In genomic region chr16:80027007-80027965, GRCh38 we compare ENCODE assay signal across 8 cellular contexts.
DNase-seq lines count a peak whose midpoint lies in the region; ATAC-seq lines count a peak whose summit lies in the region.
"Had no signal": no experiment of that assay in that cellular context is flagged by ENCODE, and none has a peak within 500 bp of the region (broad histone marks: within the 10 kb centered on the region; RNA-seq: fewer than 3 reads in every experiment).

No MANE protein-coding gene starts in this region.

- ATAC-seq in GM18867 (IDR thresholded peaks at IDR 0.05; ENCODE audit: unreplicated experiment) (peak; percentile 71), HG03354 (IDR thresholded peaks at IDR 0.05; ENCODE audit: poor library complexity, severe bottlenecking, unreplicated experiment) (peak; percentile 84), GM19324 (IDR thresholded peaks at IDR 0.05; ENCODE audit: low FRiP score, unreplicated experiment) (no peak)

- no peaks in the 10 kb centered on the region for H3K9me3 Mint-ChIP-seq in T-helper 1 cell treated with Interleukin-12 subunit alpha and Interleukin-12 subunit beta and Interleukin-4 antibody, amounts not matched to agents 30 μg/mL and 1 μg/mL, for 36 hours

- peak overlapping the region; percentile 27 for H3K4me3 Mint-ChIP-seq in T-helper 1 cell treated with Interleukin-12 subunit alpha and Interleukin-12 subunit beta and Interleukin-4 antibody, amounts not matched to agents 30 μg/mL and 1 μg/mL, for 36 hours
- H3K4me3 Mint-ChIP-seq: dendritic cell treated with granulocyte-macrophage colony-stimulating factor and Interleukin-4, amounts not matched to agents 40 ng/mL and 50 ng/mL, for 4 days had no signal

- H3K27ac Mint-ChIP-seq in T-helper 1 cell treated with Interleukin-12 subunit alpha and Interleukin-12 subunit beta and Interleukin-4 antibody, amounts not matched to agents 30 μg/mL and 1 μg/mL, for 36 hours = peak overlapping the region; percentile 44
- H3K27ac Mint-ChIP-seq: dendritic cell treated with granulocyte-macrophage colony-stimulating factor and Interleukin-4, amounts not matched to agents 40 ng/mL and 50 ng/mL, for 4 days had no signal

- H3K4me1 Mint-ChIP-seq in T-helper 1 cell treated with Interleukin-12 subunit alpha and Interleukin-12 subunit beta and Interleukin-4 antibody, amounts not matched to agents 30 μg/mL and 1 μg/mL, for 36 hours (ENCODE audit: low read depth) = peaks cover 9% of the 10 kb centered on the region

- DNase-seq in astrocyte of the hippocampus (ENCODE audit: low read depth, low spot score) (peak; percentile 91), islet precursor cell (peak; percentile 99)
- DNase-seq in stimulated activated CD4-positive, alpha-beta T cell treated with anti-CD3 and anti-CD28 coated beads, TNF-alpha, amount 100 ng/mL, for 1 hour (ENCODE audit: low read depth in 3 of 3, low spot score in 1 of 3) = peak; percentile 0 to 17 (median 5)

- H3K27me3 Mint-ChIP-seq in T-helper 1 cell treated with Interleukin-12 subunit alpha and Interleukin-12 subunit beta and Interleukin-4 antibody, amounts not matched to agents 30 μg/mL and 1 μg/mL, for 36 hours (ENCODE audit: low read depth) = peaks cover 4% of the 10 kb centered on the region
- H3K27me3 Mint-ChIP-seq: dendritic cell treated with granulocyte-macrophage colony-stimulating factor and Interleukin-4, amounts not matched to agents 40 ng/mL and 50 ng/mL, for 4 days had no signal

- no peaks in the 10 kb centered on the region for H3K36me3 Mint-ChIP-seq in T-helper 1 cell treated with Interleukin-12 subunit alpha and Interleukin-12 subunit beta and Interleukin-4 antibody, amounts not matched to agents 30 μg/mL and 1 μg/mL, for 36 hours (ENCODE audit: low read depth)

Comparison
In these comparisons a context has a peak if more than half of its experiments do, and no peak if none do; other contexts are left out.
1. DNase-seq: peak in every context shown above with its lines; median percentile 99 in islet precursor cell; 91 in astrocyte of the hippocampus; 5 in stimulated activated CD4-positive, alpha-beta T cell treated with anti-CD3 and anti-CD28 coated beads, TNF-alpha, amount 100 ng/mL, for 1 hour.